ENCODE assay signal across 14 cellular contexts in the genomic region with DNA sequence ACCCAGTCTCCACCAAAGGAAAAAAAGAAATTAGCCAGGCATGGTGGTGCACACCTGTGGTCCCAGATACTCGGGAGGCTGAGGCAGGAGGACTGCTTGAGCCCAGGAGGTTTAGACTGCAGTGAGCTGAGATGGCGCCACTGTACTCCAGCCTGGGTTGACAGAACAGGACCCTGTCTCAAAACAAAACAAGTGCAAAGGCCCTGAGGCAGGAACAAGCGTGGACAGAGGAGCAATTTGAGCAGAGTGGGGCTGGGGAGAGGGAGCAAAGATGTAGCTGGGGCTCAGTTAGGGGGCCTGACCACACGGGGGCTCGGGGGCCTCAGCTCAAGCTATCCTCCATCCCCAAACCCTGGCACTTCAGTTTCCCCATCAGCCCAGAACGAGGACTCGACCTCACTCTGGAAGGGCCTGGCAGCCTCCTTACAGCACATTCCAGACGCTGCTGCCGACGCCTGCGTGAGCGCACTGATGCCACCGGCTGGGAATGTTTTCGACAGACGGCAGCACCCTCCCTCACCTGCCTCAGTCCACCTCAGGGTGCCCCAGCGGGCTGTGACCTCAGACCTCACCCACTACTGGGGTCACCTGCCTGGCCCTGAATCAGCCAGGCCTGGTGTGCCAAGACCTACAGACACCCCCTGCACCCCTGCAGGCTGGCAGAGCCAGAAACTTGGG. TPM values are rescaled to one million over a fixed set of nuclear protein-coding genes. Genes with fewer than 3 reads are reported as not detected.
"Had no signal": no experiment of that assay in that cellular context is flagged by ENCODE, and none has a peak within 500 bp of the region (broad histone marks: within the 10 kb centered on the region; RNA-seq: fewer than 3 reads in every experiment).

No MANE protein-coding gene starts in this region.

- DNase-seq: activated CD4-positive, alpha-beta T cell treated with anti-CD3 and anti-CD28 coated beads, Interleukin-2, amount 10 ng/mL, durations not matched to agents 24 days and 14 days; activated effector memory CD4-positive, alpha-beta T cell treated with Interleukin-2 at 50 U/mL for 16 hours; activated naive CD8-positive, alpha-beta T cell treated with anti-CD3 and anti-CD28 coated beads for 36 hours; activated T-cell treated with anti-CD3 and anti-CD28 coated beads, Interleukin-2, amount 50 U/mL, for 24 hours; dorsolateral prefrontal cortex; small intestine; tibial artery had no signal

- H3K9me3 Mint-ChIP-seq: activated CD4-positive, alpha-beta T cell treated with anti-CD3 and anti-CD28 coated beads, Interleukin-2, amount 10 ng/mL, durations not matched to agents 24 days and 14 days; activated naive CD8-positive, alpha-beta T cell treated with anti-CD3 and anti-CD28 coated beads for 36 hours; activated T-cell treated with anti-CD3 and anti-CD28 coated beads, Interleukin-2, amount 50 U/mL, for 24 hours; memory B cell had no signal

- H3K27me3 ChIP-seq: dorsolateral prefrontal cortex, tibial artery had no signal

- H3K27ac ChIP-seq: parathyroid adenoma, tibial artery had no signal

- ATAC-seq: esophagus mucosa, left lobe of liver, WTC11 had no signal

- H3K27ac Mint-ChIP-seq: activated CD4-positive, alpha-beta T cell treated with anti-CD3 and anti-CD28 coated beads, Interleukin-2, amount 10 ng/mL, durations not matched to agents 24 days and 14 days; activated naive CD8-positive, alpha-beta T cell treated with anti-CD3 and anti-CD28 coated beads for 36 hours; activated T-cell treated with anti-CD3 and anti-CD28 coated beads, Interleukin-2, amount 50 U/mL, for 24 hours; WTC11 had no signal

- H3K9ac ChIP-seq: parathyroid adenoma had no signal

- H3K27me3 Mint-ChIP-seq: activated T-cell treated with anti-CD3 and anti-CD28 coated beads, Interleukin-2, amount 50 U/mL, for 24 hours; memory B cell had no signal

- H3K9me3 ChIP-seq: tibial artery had no signal

RNA-seq across cellular contexts. Expression of gene FGF22, which starts 4.6 kb away (rescaled TPM):
- total RNA-seq: activated CD4-positive, alpha-beta T cell treated with anti-CD3 and anti-CD28 coated beads, Interleukin-2, amount 10 ng/mL, durations not matched to agents 24 days and 14 days; activated naive CD8-positive, alpha-beta T cell treated with anti-CD3 and anti-CD28 coated beads for 36 hours; chondrocyte; T-helper 1 cell treated with Interleukin-12 subunit alpha and Interleukin-12 subunit beta and Interleukin-4 antibody, amounts not matched to agents 30 ng/mL and 1 ng/mL, for 36 hours had no signal
